Comparison of ENCODE assay signal across 20 cellular contexts in genomic region chr10:822197-822596, GRCh38.
"Had no signal": no experiment of that assay in that cellular context is flagged by ENCODE, and none has a peak within 500 bp of the region (broad histone marks: within the 10 kb centered on the region; RNA-seq: fewer than 3 reads in every experiment).

No MANE protein-coding gene starts in this region.

- H3K27ac Mint-ChIP-seq: T-helper 2 cell treated with Interferon-gamma antibody and Interleukin-4, amounts not matched to agents 5 μg/mL and 100 μg/mL, for 36 hours had no signal

- ATAC-seq: activated naive CD4-positive, alpha-beta T cell treated with anti-CD3 and anti-CD28 coated beads, Interleukin-2, amount 50 U/mL, for 72 hours; gastrocnemius medialis had no signal

- H3K4me3 Mint-ChIP-seq: activated CD4-positive, alpha-beta memory T cell treated with anti-CD3 and anti-CD28 coated beads, Interleukin-2, amount 10 ng/mL, durations not matched to agents 7 days and 5 days had no signal

- H3K9me3 ChIP-seq: adrenal gland, gastrocnemius medialis, left ventricle myocardium inferior, spleen, tibial nerve, vagina had no signal

- H3K4me3 ChIP-seq: adrenal gland, gastrocnemius medialis, left ventricle myocardium inferior, tibial nerve, vagina had no signal

- FAIRE-seq: bronchial epithelial cell, endometrium had no signal

- DNase-seq: activated CD4-positive, alpha-beta memory T cell treated with anti-CD3 and anti-CD28 coated beads, Interleukin-2, amount 10 ng/mL, durations not matched to agents 7 days and 5 days; activated CD4-positive, alpha-beta T cell treated with anti-CD3 and anti-CD28 coated beads for 48 hours; activated CD4-positive, CD25-positive, alpha-beta regulatory T cell; activated CD8-positive, alpha-beta memory T cell treated with anti-CD3 and anti-CD28 coated beads, Interleukin-2, amount 50 U/mL, for 48 hours; activated gamma-delta T cell; adrenal gland; cerebellar nuclear complex; cortex of kidney; erythroblast; gastrocnemius medialis; left ventricle myocardium inferior; spleen; stimulated activated CD4-positive, alpha-beta T cell treated with anti-CD3 and anti-CD28 coated beads, Interleukin-4, amount 100 ng/mL, for 4 hours; stimulated activated naive CD4-positive, alpha-beta T cell had no signal

- H3K27ac ChIP-seq: adrenal gland, gastrocnemius medialis, left ventricle myocardium inferior, tibial nerve, vagina had no signal

- H3K4me1 ChIP-seq: adrenal gland, vagina had no signal

- H3K27me3 ChIP-seq: adrenal gland, gastrocnemius medialis, spleen, tibial nerve, vagina had no signal

- H3K9me3 Mint-ChIP-seq: activated CD4-positive, alpha-beta memory T cell treated with anti-CD3 and anti-CD28 coated beads, Interleukin-2, amount 10 ng/mL, durations not matched to agents 7 days and 5 days; activated naive CD4-positive, alpha-beta T cell treated with anti-CD3 and anti-CD28 coated beads, Interleukin-2, amount 50 U/mL, for 72 hours; T-helper 2 cell treated with Interferon-gamma antibody and Interleukin-4, amounts not matched to agents 5 μg/mL and 100 μg/mL, for 36 hours had no signal

- H3K27me3 Mint-ChIP-seq: activated CD4-positive, alpha-beta memory T cell treated with anti-CD3 and anti-CD28 coated beads, Interleukin-2, amount 10 ng/mL, durations not matched to agents 7 days and 5 days had no signal
